In the genomic region with DNA sequence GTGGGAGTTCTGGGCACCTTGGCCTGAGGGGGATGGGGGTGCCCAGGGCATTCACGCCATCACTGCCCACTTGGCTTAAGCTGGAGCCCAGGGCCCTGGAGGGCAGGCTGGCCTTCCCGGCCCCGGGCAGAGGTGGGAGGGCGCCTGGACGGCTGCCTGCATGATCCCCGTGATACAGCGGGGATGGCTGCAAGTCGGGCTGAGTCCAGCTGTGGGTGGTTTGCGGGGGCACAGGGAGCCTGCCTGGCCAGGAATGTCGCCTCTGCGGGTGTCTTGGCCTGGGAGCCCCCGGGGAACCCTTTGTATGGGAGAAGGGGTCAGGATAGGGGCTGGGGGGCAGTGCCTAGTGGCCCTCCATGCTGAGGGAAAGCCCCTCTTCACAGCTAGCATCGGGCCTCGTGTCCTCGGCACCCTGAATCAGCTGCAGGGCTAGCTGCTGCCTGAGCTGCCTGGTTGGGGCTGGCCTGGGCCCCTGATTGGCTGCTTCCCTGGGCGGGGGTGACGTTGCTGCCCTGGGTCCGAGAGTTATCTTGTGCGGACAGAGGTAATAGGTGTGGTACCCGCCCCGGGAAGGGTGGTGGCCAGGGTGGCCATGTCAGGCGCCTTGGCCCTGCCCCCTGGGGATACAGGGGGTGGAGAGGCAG, we compare ENCODE assay signal across 28 cellular contexts. TPM values are rescaled to one million over a fixed set of nuclear protein-coding genes. Genes with fewer than 3 reads are reported as not detected.
DNase-seq lines count a peak whose midpoint lies in the region; ATAC-seq, FAIRE-seq and TF ChIP-seq lines count a peak whose summit lies in the region.
"Had no signal": no experiment of that assay in that cellular context is flagged by ENCODE, and none has a peak within 500 bp of the region (broad histone marks: within the 10 kb centered on the region; RNA-seq: fewer than 3 reads in every experiment).

No MANE protein-coding gene starts in this region.

- no peak overlapping the region for H2AFZ ChIP-seq in GM23338

- no peaks in the 10 kb centered on the region for H3K9me2 ChIP-seq in GM23338 (ENCODE audit: insufficient read depth)

- H3K27me3 Mint-ChIP-seq in GM23338 (ENCODE audit: insufficient read depth, low read depth, poor library complexity) = no peaks in the 10 kb centered on the region

- H3K27ac Mint-ChIP-seq in GM23338 = no peak overlapping the region
- H3K27ac Mint-ChIP-seq: CD4-positive, alpha-beta T cell; HFFc6 had no signal

- H3K79me2 ChIP-seq in GM23338 (replicated peaks; ENCODE audit: insufficient read depth) = peaks cover 70% of the 10 kb centered on the region

- H3K27ac ChIP-seq in GM23338 (ENCODE audit: low read depth) = no peak overlapping the region
- H3K27ac ChIP-seq in caudate nucleus (ENCODE audit: low read depth, low read length) = peak overlapping the region; percentile 98
- H3K27ac ChIP-seq in layer of hippocampus (ENCODE audit: low read depth, low read length) = peak overlapping the region; percentile 99
- peak overlapping the region; percentile 99 for H3K27ac ChIP-seq in substantia nigra (ENCODE audit: low read depth, low read length, poor library complexity, severe bottlenecking)
- H3K27ac ChIP-seq: A549; BLaER1 treated with 17β-estradiol and CSF1 and Interleukin-3, amounts not matched to agents 10 nM and 100 nM had no signal

- H3K36me3 ChIP-seq in GM23338 (ENCODE audit: insufficient read depth) = no peaks in the 10 kb centered on the region
- H3K36me3 ChIP-seq: BLaER1 treated with 17β-estradiol and CSF1 and Interleukin-3, amounts not matched to agents 10 nM and 100 nM; HAP-1; MG63 had no signal

- 0 out of 3 replicates have a peak, but pooled peaks cover 3% of the 10 kb centered on the region for H3K36me3 Mint-ChIP-seq in GM23338 (ENCODE audit: low read depth)

- no peak overlapping the region for H3K4me3 ChIP-seq in GM23338
- H3K4me3 ChIP-seq: A549; BLaER1 treated with 17β-estradiol and CSF1 and Interleukin-3, amounts not matched to agents 10 nM and 100 nM; HAP-1; MG63 had no signal

- H3K27me3 ChIP-seq in GM23338 (ENCODE audit: insufficient read depth) (no peaks in the 10 kb centered on the region), layer of hippocampus (ENCODE audit: control insufficient read depth, insufficient read depth, low read length) (no peaks in the 10 kb centered on the region)
- H3K27me3 ChIP-seq: MG63 had no signal

- DNase-seq in GM23338 (ENCODE audit: low spot score) (no peak), caudate nucleus (lab: John Stamatoyannopoulos, UW) (peak in 2 of 61 donors; percentile 47 to 49), substantia nigra (lab: John Stamatoyannopoulos, UW) (peak in 17 of 49 donors; percentile 25 to 63 (median 46)), urothelium cell line (ENCODE audit: low spot score) (no peak), dedifferentiated amniotic fluid mesenchymal stem cell (ENCODE audit: extremely low spot score) (no peak)
- DNase-seq: AML-193, GOT3, HFFc6, IMR-90, KG1, MG63, NCI-H1105 treated with DMSO at 0.1 percent for 48 hours, NCI-H146, NCI-H1930, NCI-H446, NCI-H524 treated with DMSO at 0.1 percent for 48 hours, NCI-H774, PC-3, SHP77 had no signal

- H3K4me1 Mint-ChIP-seq in GM23338 = peaks cover 5% of the 10 kb centered on the region

- H3F3A ChIP-seq in GM23338 (replicated peaks; ENCODE audit: low read depth) = no peaks in the 10 kb centered on the region

- H3K4me2 ChIP-seq in GM23338 = no peak overlapping the region
- H3K4me2 ChIP-seq: A549; BLaER1 treated with 17β-estradiol and CSF1 and Interleukin-3, amounts not matched to agents 10 nM and 100 nM had no signal

- H3K9me3 Mint-ChIP-seq in GM23338 = peaks cover 4% of the 10 kb centered on the region; the same call in 1 of the 3 replicates
- H3K9me3 Mint-ChIP-seq: CD4-positive, alpha-beta T cell had no signal

- H3K4me3 Mint-ChIP-seq in GM23338 = no peak overlapping the region
- H3K4me3 Mint-ChIP-seq: CD4-positive, alpha-beta T cell; HFFc6 had no signal

- H3K4me1 ChIP-seq in GM23338 (ENCODE audit: insufficient read depth) = no peaks in the 10 kb centered on the region
- H3K4me1 ChIP-seq: A549, HAP-1 had no signal

- H4K20me1 ChIP-seq in GM23338 (replicated peaks; ENCODE audit: insufficient read depth) = peaks cover 21% of the 10 kb centered on the region; the same call in 1 of the 2 replicates

- no peak for TF ChIP-seq CTCF in GM23338 (conservative IDR thresholded peaks at IDR 0.05; ENCODE audit: low read depth in 2 of 2)

- ATAC-seq in GM23338 (peak; percentile 11), HG02588 (IDR thresholded peaks at IDR 0.05; ENCODE audit: unreplicated experiment) (no peak)
- ATAC-seq: A549, PC-3 had no signal

- FAIRE-seq in urothelium cell line (lab: Jason Lieb, UNC) = no peak
- FAIRE-seq: A549, D721Med, GM18507 had no signal

TF ChIP-seq in GM23338, 12 proteins besides CTCF, POLR2A, EP300 and RAD21:
- TF ChIP-seq NANOG (IDR thresholded peaks at IDR 0.05; ENCODE audit: borderline replicate concordance) (no peak), ZNF114 (CRISPR knock-in tag; IDR thresholded peaks at IDR 0.05) (no peak), STAT1 (IDR thresholded peaks at IDR 0.05; ENCODE audit: unreplicated experiment) (no peak), EZH2 (IDR thresholded peaks at IDR 0.05; ENCODE audit: low read depth, unreplicated experiment) (no peak), POLR2AphosphoS5 (IDR thresholded peaks at IDR 0.05; ENCODE audit: low read depth) (no peak)

RNA-seq across cellular contexts. Expression of a gene that starts 8.2 kb away (rescaled TPM):
- 15.0 and 20.3 TPM in 2 replicates for total RNA-seq in GM23338 (2014; rRNA removed; shearing (Covaris generic))
- polyA plus RNA-seq in GM23338 (2016; fragmentation: Nextera tagmentation; extraction: Ambion mirVana) = 7.2 and 10.1 TPM in 2 replicates
- total RNA-seq: RPMI7951 had no signal
